In the genomic region with DNA sequence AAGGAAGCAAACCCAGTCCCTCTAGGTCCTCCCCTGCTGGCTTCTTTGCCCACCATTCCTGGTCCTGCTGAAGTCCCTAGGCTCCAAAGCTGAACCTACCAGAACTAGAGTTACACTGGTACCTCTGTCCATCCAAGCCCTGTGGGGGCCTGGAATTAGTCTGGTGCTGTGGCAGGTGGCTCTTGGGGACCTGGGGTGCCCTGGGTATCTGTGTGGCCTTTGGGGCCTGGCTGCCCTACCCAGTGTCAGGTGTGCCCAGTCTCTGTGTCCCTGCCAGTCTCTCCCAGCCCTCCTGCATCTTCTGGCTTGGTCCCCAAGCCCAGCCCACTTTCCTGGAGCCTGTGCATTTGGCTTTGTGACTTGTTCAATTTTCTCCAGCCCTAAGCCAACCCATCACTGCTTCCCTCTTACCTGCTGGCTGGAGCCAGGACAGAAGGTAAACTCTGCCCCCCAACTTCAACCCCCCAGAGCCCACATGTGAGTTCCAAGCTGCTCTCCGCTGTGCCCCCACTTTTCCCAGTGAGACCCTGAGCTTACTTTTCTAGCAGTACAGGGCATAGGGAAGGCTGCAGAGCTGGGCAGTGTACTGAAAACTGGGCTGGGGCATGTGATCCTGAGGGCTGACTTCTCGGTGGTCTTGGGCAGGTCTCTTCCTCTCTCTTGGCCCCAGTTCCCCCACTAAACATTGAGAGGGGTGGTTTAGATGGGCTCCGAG, we compare ENCODE assay signal across 17 cellular contexts. TPM values are rescaled to one million over a fixed set of nuclear protein-coding genes. Genes with fewer than 3 reads are reported as not detected.
DNase-seq lines count a peak whose midpoint lies in the region; TF ChIP-seq lines count a peak whose summit lies in the region.
"Had no signal": no experiment of that assay in that cellular context is flagged by ENCODE, and none has a peak within 500 bp of the region (broad histone marks: within the 10 kb centered on the region; RNA-seq: fewer than 3 reads in every experiment).

No MANE protein-coding gene starts in this region.

- peaks cover 2% of the 10 kb centered on the region for H3K9me3 Mint-ChIP-seq in neural crest cell

- peak; percentile 38 for DNase-seq in activated effector memory CD4-positive, alpha-beta T cell treated with anti-CD3 and anti-CD28 coated beads, Interleukin-2, amount 50 U/mL, for 16 hours
- DNase-seq in activated effector memory CD4-positive, alpha-beta T cell treated with Interleukin-2 at 50 U/mL for 16 hours: no peak
- DNase-seq in coronary artery (ENCODE audit: low spot score): peak; percentile 38
- no peak for DNase-seq in neural crest cell (ENCODE audit: low read depth, low spot score)
- DNase-seq in superior temporal gyrus (ENCODE audit: extremely low spot score): peak; percentile 12
- no peak for DNase-seq in MV-4-11 (lab: John Stamatoyannopoulos, UW)
- DNase-seq in iPS-NIHi7 (ENCODE audit: extremely low spot score): no peak
- DNase-seq in activated naive CD4-positive, alpha-beta T cell treated with anti-CD3 and anti-CD28 coated beads, Interleukin-2, amount 50 U/mL, for 16 hours: no peak
- DNase-seq: C1 segment of cervical spinal cord; DMS153; EL; MG63; NCI-H1105; NCI-H1694 treated with DMSO at 0.1 percent for 48 hours; NCI-H69; NK-92 treated with Interleukin-12 subunit alpha and Interleukin-12 subunit beta, amount 100 ng/mL, for 24 hours had no signal

- no peak overlapping the region for H3K27ac ChIP-seq in coronary artery

- no peaks in the 10 kb centered on the region for H3K36me3 Mint-ChIP-seq in neural crest cell (ENCODE audit: low read depth)

- no peak overlapping the region for H3K4me3 ChIP-seq in coronary artery
- H3K4me3 ChIP-seq: MG63 had no signal

- H3K27me3 Mint-ChIP-seq in neural crest cell (ENCODE audit: low read depth): peaks cover 2% of the 10 kb centered on the region

- H3K27ac Mint-ChIP-seq in neural crest cell (ENCODE audit: unreplicated experiment): peak overlapping the region; percentile 62

- no peak overlapping the region for H3K4me3 Mint-ChIP-seq in neural crest cell

- no peak for TF ChIP-seq CTCF in coronary artery (IDR thresholded peaks at IDR 0.05)
- TF ChIP-seq CTCF in neural crest cell (conservative IDR thresholded peaks at IDR 0.05): no peak

- peaks cover 50% of the 10 kb centered on the region for H3K4me1 Mint-ChIP-seq in neural crest cell

RNA-seq across cellular contexts. Expression of a gene that starts 28.3 kb away (rescaled TPM):
- not detected in 2 replicates for total RNA-seq in neural crest cell
- total RNA-seq: H4 had no signal

RNA-seq across cellular contexts. Expression of a gene that starts 42.2 kb away (rescaled TPM):
- 1.5 and 2.0 TPM in 2 replicates for total RNA-seq in neural crest cell
- total RNA-seq: H4 had no signal

RNA-seq across cellular contexts. Expression of a gene that starts 45.5 kb away (rescaled TPM):
- total RNA-seq in neural crest cell: not detected in 2 replicates
- total RNA-seq: H4 had no signal

Comparison
In these comparisons a context has a peak if more than half of its experiments do, and no peak if none do; other contexts are left out.
1. DNase-seq: peak in activated effector memory CD4-positive, alpha-beta T cell treated with anti-CD3 and anti-CD28 coated beads, Interleukin-2, amount 50 U/mL, for 16 hours (single experiment), coronary artery (single experiment) and superior temporal gyrus (single experiment); none in activated effector memory CD4-positive, alpha-beta T cell treated with Interleukin-2 at 50 U/mL for 16 hours (single experiment), neural crest cell (single experiment), MV-4-11 (single experiment), iPS-NIHi7 (single experiment) and activated naive CD4-positive, alpha-beta T cell treated with anti-CD3 and anti-CD28 coated beads, Interleukin-2, amount 50 U/mL, for 16 hours (single experiment).